In the genomic region with DNA sequence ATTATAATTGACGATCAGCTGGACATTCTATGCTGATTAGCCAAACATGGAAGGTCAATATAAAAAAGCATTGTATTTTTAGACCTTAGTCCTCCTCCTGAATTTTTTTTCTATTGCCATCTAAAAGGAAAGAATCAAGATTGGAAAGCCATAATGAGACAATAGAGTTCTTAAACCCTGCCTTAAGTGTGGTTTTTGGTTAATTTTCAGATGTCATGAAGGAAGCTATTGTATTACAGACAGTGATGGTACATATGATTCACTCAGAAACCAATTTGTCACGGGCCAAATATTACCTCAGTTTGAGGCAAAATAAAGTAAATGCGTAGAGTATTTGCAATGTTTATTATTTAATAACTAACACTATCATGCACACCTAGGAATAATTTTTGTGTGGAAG, we compare ENCODE assay signal across 26 cellular contexts.
"Had no signal": no experiment of that assay in that cellular context is flagged by ENCODE, and none has a peak within 500 bp of the region (broad histone marks: within the 10 kb centered on the region; RNA-seq: fewer than 3 reads in every experiment).

No MANE protein-coding gene starts in this region.

- H3K9me3 ChIP-seq: ovary, right atrium auricular region, right lobe of liver, tibial nerve, uterus had no signal

- H3K36me3 ChIP-seq: left lung, ovary, right atrium auricular region, right lobe of liver, tibial nerve, uterus had no signal

- H3K4me2 ChIP-seq: smooth muscle cell had no signal

- H3K27ac ChIP-seq: left lung, ovary, right atrium auricular region, right lobe of liver, tibial nerve, uterus had no signal

- H3K4me1 Mint-ChIP-seq: memory B cell; naive thymus-derived CD4-positive, alpha-beta T cell; stimulated activated memory B cell treated with anti-CD40 and anti-IgM and Interleukin-4, amounts not matched to agents 10 μg/mL and 1 μg/mL and 100 μg/mL, for 72 hours; stimulated activated naive CD8-positive, alpha-beta T cell treated with anti-CD3 and anti-CD28 coated beads, Interleukin-15, amount 100 ng/mL, for 72 hours had no signal

- H3K4me1 ChIP-seq: left lung, right atrium auricular region, right lobe of liver, tibial nerve, uterus had no signal

- H3K27me3 Mint-ChIP-seq: memory B cell; naive thymus-derived CD4-positive, alpha-beta T cell; natural killer cell treated with Interleukin-12 subunit alpha and Interleukin-12 subunit beta and Interleukin-15 and Interleukin-18, amount 100 ng/mL, for 72 hours; progenitor cell of endocrine pancreas; stimulated activated memory B cell treated with anti-CD40 and anti-IgM and Interleukin-4, amounts not matched to agents 10 μg/mL and 1 μg/mL and 100 μg/mL, for 72 hours; stimulated activated naive CD8-positive, alpha-beta T cell treated with anti-CD3 and anti-CD28 coated beads, Interleukin-15, amount 100 ng/mL, for 72 hours; type B pancreatic cell had no signal

- H3K9me3 Mint-ChIP-seq: type B pancreatic cell had no signal

- H3K27me3 ChIP-seq: left lung, ovary, right atrium auricular region, right lobe of liver, tibial nerve, uterus had no signal

- H3K4me3 Mint-ChIP-seq: memory B cell; naive thymus-derived CD4-positive, alpha-beta T cell; natural killer cell treated with Interleukin-12 subunit alpha and Interleukin-12 subunit beta and Interleukin-15 and Interleukin-18, amount 100 ng/mL, for 72 hours; stimulated activated memory B cell treated with anti-CD40 and anti-IgM and Interleukin-4, amounts not matched to agents 10 μg/mL and 1 μg/mL and 100 μg/mL, for 72 hours; stimulated activated naive CD8-positive, alpha-beta T cell treated with anti-CD3 and anti-CD28 coated beads, Interleukin-15, amount 100 ng/mL, for 72 hours; type B pancreatic cell had no signal

- H3K4me3 ChIP-seq: left lung, lung, mucosa of descending colon, ovary, right atrium auricular region, right lobe of liver, smooth muscle cell, tibial nerve, uterus had no signal

- H3K27ac Mint-ChIP-seq: memory B cell; naive thymus-derived CD4-positive, alpha-beta T cell; natural killer cell treated with Interleukin-12 subunit alpha and Interleukin-12 subunit beta and Interleukin-15 and Interleukin-18, amount 100 ng/mL, for 72 hours; progenitor cell of endocrine pancreas; stimulated activated memory B cell treated with anti-CD40 and anti-IgM and Interleukin-4, amounts not matched to agents 10 μg/mL and 1 μg/mL and 100 μg/mL, for 72 hours; stimulated activated naive CD8-positive, alpha-beta T cell treated with anti-CD3 and anti-CD28 coated beads, Interleukin-15, amount 100 ng/mL, for 72 hours; type B pancreatic cell had no signal

- H3K36me3 Mint-ChIP-seq: memory B cell; naive thymus-derived CD4-positive, alpha-beta T cell; stimulated activated memory B cell treated with anti-CD40 and anti-IgM and Interleukin-4, amounts not matched to agents 10 μg/mL and 1 μg/mL and 100 μg/mL, for 72 hours; type B pancreatic cell had no signal

- DNase-seq: hippocampal formation; kidney; left colon; left lung; midbrain; mucosa of descending colon; naive thymus-derived CD4-positive, alpha-beta T cell; ovary; right lobe of liver; stimulated activated CD4-positive, alpha-beta T cell treated with anti-CD3 and anti-CD28 coated beads, Interleukin-1b, Interleukin-23, amount 100 ng/mL, for 48 hours; stimulated activated CD4-positive, alpha-beta T cell treated with anti-CD3 and anti-CD28 coated beads, Interleukin-2, amount 100 ng/mL, for 48 hours; stimulated activated CD4-positive, alpha-beta T cell treated with anti-CD3 and anti-CD28 coated beads, Interleukin-4, amount 100 ng/mL, for 4 hours; stimulated activated CD8-positive, alpha-beta memory T cell treated with anti-CD3 and anti-CD28 coated beads, Interleukin-4, amount 100 ng/mL, for 48 hours; stimulated activated naive CD4-positive, alpha-beta T cell treated with Interleukin-2 at 50 U/mL for 16 hours; stimulated activated naive CD8-positive, alpha-beta T cell treated with anti-CD3 and anti-CD28 coated beads, Interleukin-15, amount 100 ng/mL, for 72 hours; substantia nigra; uterus had no signal
